Comparison of ENCODE assay signal across 1 cellular context in genomic region chr9:129567842-129568559, GRCh38.
TF ChIP-seq lines count a peak whose summit lies in the region.

No MANE protein-coding gene starts in this region.

TF ChIP-seq in K562, 482 proteins besides CTCF, POLR2A, EP300 and RAD21 (continued from another document):
- TF ChIP-seq CUX1 (CRISPR knock-in tag; IDR thresholded peaks at IDR 0.05) (no peak), ELF2 (CRISPR knock-in tag; IDR thresholded peaks at IDR 0.05) (no peak), JUND (IDR thresholded peaks at IDR 0.05; ENCODE audit: borderline replicate concordance, low read depth, low read length) (no peak; the same call in 1 of the 2 replicates), JUND (tag; IDR thresholded peaks at IDR 0.05; ENCODE audit: borderline replicate concordance, low read depth, low read length) (peak; percentile 22; the same call in 1 of the 3 replicates), SMARCE1 (IDR thresholded peaks at IDR 0.05) (peak; percentile 41; the same call in 1 of the 2 replicates), ESRRA (IDR thresholded peaks at IDR 0.05; ENCODE audit: borderline replicate concordance, low read depth) (peak; percentile 69; the same call in 1 of the 2 replicates), EGR1 (conservative IDR thresholded peaks at IDR 0.05) (peak; percentile 99), GATAD2A (IDR thresholded peaks at IDR 0.05) (0 out of 2 replicates have a peak, but pooled peaks have one; percentile 74), ZNF507 (tag; conservative IDR thresholded peaks at IDR 0.05) (no peak), FOXJ2 (tag; IDR thresholded peaks at IDR 0.05) (no peak), POLR2G (IDR thresholded peaks at IDR 0.05; ENCODE audit: low read depth, low read length) (peak; percentile 48; the same call in 1 of the 2 replicates), ZBTB11 (CRISPR knock-in tag; IDR thresholded peaks at IDR 0.05) (0 out of 6 replicates have a peak, but pooled peaks of 1 of the 3 experiments have one; percentile 1), PBX2 (CRISPR knock-in tag; IDR thresholded peaks at IDR 0.05; ENCODE audit: low read depth) (no peak), PBX2 (tag; conservative IDR thresholded peaks at IDR 0.05; ENCODE audit: low read depth) (peak; percentile 50), CTBP1 (IDR thresholded peaks at IDR 0.05; ENCODE audit: borderline replicate concordance) (peak; percentile 36; the same call in 1 of the 2 replicates), RBM25 (IDR thresholded peaks at IDR 0.05; ENCODE audit: low read depth, low read length, severe bottlenecking) (peak; percentile 33), ATF7 (IDR thresholded peaks at IDR 0.05) (0 out of 2 replicates have a peak, but pooled peaks have one; percentile 15), ZNF512 (tag; IDR thresholded peaks at IDR 0.05) (no peak), MYNN (IDR thresholded peaks at IDR 0.05) (no peak), MYNN (CRISPR knock-in tag; IDR thresholded peaks at IDR 0.05) (no peak), PHF8 (IDR thresholded peaks at IDR 0.05; ENCODE audit: borderline replicate concordance, low read length) (0 out of 2 replicates have a peak, but pooled peaks have one; percentile 18), ZNF232 (CRISPR knock-in tag; IDR thresholded peaks at IDR 0.05) (no peak)
- TF ChIP-seq, protein P1, sequence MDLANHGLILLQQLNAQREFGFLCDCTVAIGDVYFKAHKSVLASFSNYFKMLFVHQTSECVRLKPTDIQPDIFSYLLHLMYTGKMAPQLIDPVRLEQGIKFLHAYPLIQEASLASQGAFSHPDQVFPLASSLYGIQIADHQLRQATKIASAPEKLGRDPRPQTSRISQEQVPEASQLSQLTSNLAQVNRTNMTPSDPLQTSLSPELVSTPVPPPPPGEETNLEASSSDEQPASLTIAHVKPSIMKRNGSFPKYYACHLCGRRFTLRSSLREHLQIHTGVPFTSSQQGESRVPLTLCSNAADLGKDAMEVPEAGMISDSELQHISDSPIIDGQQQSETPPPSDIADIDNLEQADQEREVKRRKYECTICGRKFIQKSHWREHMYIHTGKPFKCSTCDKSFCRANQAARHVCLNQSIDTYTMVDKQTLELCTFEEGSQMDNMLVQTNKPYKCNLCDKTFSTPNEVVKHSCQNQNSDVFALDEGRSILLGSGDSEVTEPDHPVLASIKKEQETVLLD (IDR thresholded peaks at IDR 0.05) = no peak
- TF ChIP-seq, protein P2, sequence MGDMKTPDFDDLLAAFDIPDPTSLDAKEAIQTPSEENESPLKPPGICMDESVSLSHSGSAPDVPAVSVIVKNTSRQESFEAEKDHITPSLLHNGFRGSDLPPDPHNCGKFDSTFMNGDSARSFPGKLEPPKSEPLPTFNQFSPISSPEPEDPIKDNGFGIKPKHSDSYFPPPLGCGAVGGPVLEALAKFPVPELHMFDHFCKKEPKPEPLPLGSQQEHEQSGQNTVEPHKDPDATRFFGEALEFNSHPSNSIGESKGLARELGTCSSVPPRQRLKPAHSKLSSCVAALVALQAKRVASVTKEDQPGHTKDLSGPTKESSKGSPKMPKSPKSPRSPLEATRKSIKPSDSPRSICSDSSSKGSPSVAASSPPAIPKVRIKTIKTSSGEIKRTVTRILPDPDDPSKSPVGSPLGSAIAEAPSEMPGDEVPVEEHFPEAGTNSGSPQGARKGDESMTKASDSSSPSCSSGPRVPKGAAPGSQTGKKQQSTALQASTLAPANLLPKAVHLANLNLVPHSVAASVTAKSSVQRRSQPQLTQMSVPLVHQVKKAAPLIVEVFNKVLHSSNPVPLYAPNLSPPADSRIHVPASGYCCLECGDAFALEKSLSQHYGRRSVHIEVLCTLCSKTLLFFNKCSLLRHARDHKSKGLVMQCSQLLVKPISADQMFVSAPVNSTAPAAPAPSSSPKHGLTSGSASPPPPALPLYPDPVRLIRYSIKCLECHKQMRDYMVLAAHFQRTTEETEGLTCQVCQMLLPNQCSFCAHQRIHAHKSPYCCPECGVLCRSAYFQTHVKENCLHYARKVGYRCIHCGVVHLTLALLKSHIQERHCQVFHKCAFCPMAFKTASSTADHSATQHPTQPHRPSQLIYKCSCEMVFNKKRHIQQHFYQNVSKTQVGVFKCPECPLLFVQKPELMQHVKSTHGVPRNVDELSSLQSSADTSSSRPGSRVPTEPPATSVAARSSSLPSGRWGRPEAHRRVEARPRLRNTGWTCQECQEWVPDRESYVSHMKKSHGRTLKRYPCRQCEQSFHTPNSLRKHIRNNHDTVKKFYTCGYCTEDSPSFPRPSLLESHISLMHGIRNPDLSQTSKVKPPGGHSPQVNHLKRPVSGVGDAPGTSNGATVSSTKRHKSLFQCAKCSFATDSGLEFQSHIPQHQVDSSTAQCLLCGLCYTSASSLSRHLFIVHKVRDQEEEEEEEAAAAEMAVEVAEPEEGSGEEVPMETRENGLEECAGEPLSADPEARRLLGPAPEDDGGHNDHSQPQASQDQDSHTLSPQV (IDR thresholded peaks at IDR 0.05) = 0 out of 2 replicates have a peak, but pooled peaks have one; percentile 17
- TF ChIP-seq, protein P3, sequence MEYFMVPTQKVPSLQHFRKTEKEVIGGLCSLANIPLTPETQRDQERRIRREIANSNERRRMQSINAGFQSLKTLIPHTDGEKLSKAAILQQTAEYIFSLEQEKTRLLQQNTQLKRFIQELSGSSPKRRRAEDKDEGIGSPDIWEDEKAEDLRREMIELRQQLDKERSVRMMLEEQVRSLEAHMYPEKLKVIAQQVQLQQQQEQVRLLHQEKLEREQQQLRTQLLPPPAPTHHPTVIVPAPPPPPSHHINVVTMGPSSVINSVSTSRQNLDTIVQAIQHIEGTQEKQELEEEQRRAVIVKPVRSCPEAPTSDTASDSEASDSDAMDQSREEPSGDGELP (CRISPR knock-in tag; IDR thresholded peaks at IDR 0.05; ENCODE audit: borderline replicate concordance) = peak; percentile 7; the same call in 1 of the 2 replicates
- TF ChIP-seq, protein P4, sequence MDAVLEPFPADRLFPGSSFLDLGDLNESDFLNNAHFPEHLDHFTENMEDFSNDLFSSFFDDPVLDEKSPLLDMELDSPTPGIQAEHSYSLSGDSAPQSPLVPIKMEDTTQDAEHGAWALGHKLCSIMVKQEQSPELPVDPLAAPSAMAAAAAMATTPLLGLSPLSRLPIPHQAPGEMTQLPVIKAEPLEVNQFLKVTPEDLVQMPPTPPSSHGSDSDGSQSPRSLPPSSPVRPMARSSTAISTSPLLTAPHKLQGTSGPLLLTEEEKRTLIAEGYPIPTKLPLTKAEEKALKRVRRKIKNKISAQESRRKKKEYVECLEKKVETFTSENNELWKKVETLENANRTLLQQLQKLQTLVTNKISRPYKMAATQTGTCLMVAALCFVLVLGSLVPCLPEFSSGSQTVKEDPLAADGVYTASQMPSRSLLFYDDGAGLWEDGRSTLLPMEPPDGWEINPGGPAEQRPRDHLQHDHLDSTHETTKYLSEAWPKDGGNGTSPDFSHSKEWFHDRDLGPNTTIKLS (IDR thresholded peaks at IDR 0.05; ENCODE audit: borderline replicate concordance, low read depth) = 0 out of 2 replicates have a peak, but pooled peaks have one; percentile 10
